In the genomic region with DNA sequence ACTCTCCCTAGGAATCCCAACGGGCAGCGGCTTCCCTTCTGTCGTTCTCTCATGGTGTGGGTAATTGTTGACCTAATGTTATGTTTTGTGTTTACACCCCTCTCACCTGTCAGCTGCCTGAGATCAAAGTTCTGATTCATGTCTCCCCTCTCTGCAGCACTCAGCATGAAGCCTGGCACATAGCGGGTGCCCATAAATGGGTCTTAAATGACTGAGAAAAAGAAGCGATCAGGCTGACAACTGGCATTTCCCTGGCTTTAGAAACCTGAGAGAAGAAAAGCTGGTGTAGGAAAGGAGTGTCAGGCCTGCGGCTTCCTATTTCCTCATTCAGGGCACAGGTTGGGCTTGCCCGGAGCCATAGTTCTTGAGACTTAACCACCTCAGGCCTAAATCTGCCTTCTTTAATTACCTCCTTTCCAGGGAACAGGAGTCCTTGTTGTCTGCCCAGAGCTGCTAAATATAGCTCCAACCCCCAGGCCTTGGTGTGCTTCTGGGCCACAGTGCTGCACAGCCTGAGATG, we compare ENCODE assay signal across 1 cellular context.
TF ChIP-seq lines count a peak whose summit lies in the region.

No MANE protein-coding gene starts in this region.

TF ChIP-seq in HepG2, 621 proteins besides CTCF, POLR2A, EP300 and RAD21 (continued from another document and continues in another):
- TF ChIP-seq ZNF20 (CRISPR knock-in tag; IDR thresholded peaks at IDR 0.05) (no peak), THRA (CRISPR knock-in tag; IDR thresholded peaks at IDR 0.05; ENCODE audit: borderline replicate concordance) (no peak), JUNB (CRISPR knock-in tag; IDR thresholded peaks at IDR 0.05; ENCODE audit: borderline replicate concordance) (no peak), ZNF446 (CRISPR knock-in tag; IDR thresholded peaks at IDR 0.05) (no peak), ZNF556 (CRISPR knock-in tag; IDR thresholded peaks at IDR 0.05; ENCODE audit: borderline replicate concordance) (0 out of 2 replicates have a peak, but pooled peaks have one; percentile 27), PCBP1 (IDR thresholded peaks at IDR 0.05; ENCODE audit: borderline replicate concordance, low read depth, low read length) (no peak), MAFF (IDR thresholded peaks at IDR 0.05; ENCODE audit: low read depth, low read length) (no peak), ZNF296 (CRISPR knock-in tag; conservative IDR thresholded peaks at IDR 0.05) (no peak), ZBTB20 (CRISPR knock-in tag; IDR thresholded peaks at IDR 0.05; ENCODE audit: borderline replicate concordance, low read depth) (no peak; the same call in 1 of the 2 replicates), DZIP1 (CRISPR knock-in tag; IDR thresholded peaks at IDR 0.05) (no peak), ZNF557 (CRISPR knock-in tag; IDR thresholded peaks at IDR 0.05) (no peak), ISL2 (CRISPR knock-in tag; IDR thresholded peaks at IDR 0.05) (peak; percentile 44; the same call in 1 of the 2 replicates), ZNF260 (CRISPR knock-in tag; IDR thresholded peaks at IDR 0.05; ENCODE audit: borderline replicate concordance, low read depth) (no peak), ZNF431 (CRISPR knock-in tag; IDR thresholded peaks at IDR 0.05; ENCODE audit: borderline replicate concordance, low read depth) (no peak), ZNF564 (CRISPR knock-in tag; IDR thresholded peaks at IDR 0.05) (no peak), PBX3 (CRISPR knock-in tag; IDR thresholded peaks at IDR 0.05; ENCODE audit: borderline replicate concordance) (no peak), GABPA (IDR thresholded peaks at IDR 0.05; ENCODE audit: low read depth, low read length) (no peak), GABPA (CRISPR knock-in tag; IDR thresholded peaks at IDR 0.05; ENCODE audit: low read depth) (no peak), ZMAT5 (CRISPR knock-in tag; IDR thresholded peaks at IDR 0.05; ENCODE audit: borderline replicate concordance, low read depth) (no peak), NCOA2 (CRISPR knock-in tag; IDR thresholded peaks at IDR 0.05) (peak; percentile 20; the same call in 1 of the 2 replicates), RARG (CRISPR knock-in tag; IDR thresholded peaks at IDR 0.05; ENCODE audit: low read depth) (no peak), FOXM1 (CRISPR knock-in tag; IDR thresholded peaks at IDR 0.05) (no peak), HOXD1 (CRISPR knock-in tag; IDR thresholded peaks at IDR 0.05) (no peak), ZNF10 (CRISPR knock-in tag; IDR thresholded peaks at IDR 0.05; ENCODE audit: borderline replicate concordance, low read depth) (no peak), CBX5 (CRISPR knock-in tag; IDR thresholded peaks at IDR 0.05; ENCODE audit: borderline replicate concordance) (0 out of 2 replicates have a peak, but pooled peaks have one; percentile 32), FOXJ3 (CRISPR knock-in tag; IDR thresholded peaks at IDR 0.05; ENCODE audit: borderline replicate concordance) (peak; percentile 72; the same call in 1 of the 2 replicates), RELA (CRISPR knock-in tag; IDR thresholded peaks at IDR 0.05) (no peak), KLF6 (CRISPR knock-in tag; IDR thresholded peaks at IDR 0.05) (no peak), KLF11 (CRISPR knock-in tag; IDR thresholded peaks at IDR 0.05) (no peak), NR1H2 (CRISPR knock-in tag; IDR thresholded peaks at IDR 0.05; ENCODE audit: borderline replicate concordance, low read depth) (no peak), ZNF333 (CRISPR knock-in tag; IDR thresholded peaks at IDR 0.05; ENCODE audit: borderline replicate concordance) (no peak), PHF5A (CRISPR knock-in tag; IDR thresholded peaks at IDR 0.05; ENCODE audit: low read depth, unreplicated experiment) (no peak), ZNF274 (CRISPR knock-in tag; IDR thresholded peaks at IDR 0.05) (no peak), THYN1 (CRISPR knock-in tag; IDR thresholded peaks at IDR 0.05; ENCODE audit: borderline replicate concordance, low read depth) (no peak), ZNF792 (CRISPR knock-in tag; IDR thresholded peaks at IDR 0.05) (no peak), HBP1 (CRISPR knock-in tag; IDR thresholded peaks at IDR 0.05; ENCODE audit: low read depth) (no peak), AGO2 (optimal IDR thresholded peaks at IDR 0.05; ENCODE audit: low read depth, low read length) (no peak), ZFX (CRISPR knock-in tag; IDR thresholded peaks at IDR 0.05; ENCODE audit: low read depth) (no peak)
- TF ChIP-seq, protein P1, sequence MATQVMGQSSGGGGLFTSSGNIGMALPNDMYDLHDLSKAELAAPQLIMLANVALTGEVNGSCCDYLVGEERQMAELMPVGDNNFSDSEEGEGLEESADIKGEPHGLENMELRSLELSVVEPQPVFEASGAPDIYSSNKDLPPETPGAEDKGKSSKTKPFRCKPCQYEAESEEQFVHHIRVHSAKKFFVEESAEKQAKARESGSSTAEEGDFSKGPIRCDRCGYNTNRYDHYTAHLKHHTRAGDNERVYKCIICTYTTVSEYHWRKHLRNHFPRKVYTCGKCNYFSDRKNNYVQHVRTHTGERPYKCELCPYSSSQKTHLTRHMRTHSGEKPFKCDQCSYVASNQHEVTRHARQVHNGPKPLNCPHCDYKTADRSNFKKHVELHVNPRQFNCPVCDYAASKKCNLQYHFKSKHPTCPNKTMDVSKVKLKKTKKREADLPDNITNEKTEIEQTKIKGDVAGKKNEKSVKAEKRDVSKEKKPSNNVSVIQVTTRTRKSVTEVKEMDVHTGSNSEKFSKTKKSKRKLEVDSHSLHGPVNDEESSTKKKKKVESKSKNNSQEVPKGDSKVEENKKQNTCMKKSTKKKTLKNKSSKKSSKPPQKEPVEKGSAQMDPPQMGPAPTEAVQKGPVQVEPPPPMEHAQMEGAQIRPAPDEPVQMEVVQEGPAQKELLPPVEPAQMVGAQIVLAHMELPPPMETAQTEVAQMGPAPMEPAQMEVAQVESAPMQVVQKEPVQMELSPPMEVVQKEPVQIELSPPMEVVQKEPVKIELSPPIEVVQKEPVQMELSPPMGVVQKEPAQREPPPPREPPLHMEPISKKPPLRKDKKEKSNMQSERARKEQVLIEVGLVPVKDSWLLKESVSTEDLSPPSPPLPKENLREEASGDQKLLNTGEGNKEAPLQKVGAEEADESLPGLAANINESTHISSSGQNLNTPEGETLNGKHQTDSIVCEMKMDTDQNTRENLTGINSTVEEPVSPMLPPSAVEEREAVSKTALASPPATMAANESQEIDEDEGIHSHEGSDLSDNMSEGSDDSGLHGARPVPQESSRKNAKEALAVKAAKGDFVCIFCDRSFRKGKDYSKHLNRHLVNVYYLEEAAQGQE (IDR thresholded peaks at IDR 0.05; ENCODE audit: borderline replicate concordance in 1 of 2, low read depth in 1 of 2, low read length in 2 of 2), result no peak
- TF ChIP-seq, protein P2, sequence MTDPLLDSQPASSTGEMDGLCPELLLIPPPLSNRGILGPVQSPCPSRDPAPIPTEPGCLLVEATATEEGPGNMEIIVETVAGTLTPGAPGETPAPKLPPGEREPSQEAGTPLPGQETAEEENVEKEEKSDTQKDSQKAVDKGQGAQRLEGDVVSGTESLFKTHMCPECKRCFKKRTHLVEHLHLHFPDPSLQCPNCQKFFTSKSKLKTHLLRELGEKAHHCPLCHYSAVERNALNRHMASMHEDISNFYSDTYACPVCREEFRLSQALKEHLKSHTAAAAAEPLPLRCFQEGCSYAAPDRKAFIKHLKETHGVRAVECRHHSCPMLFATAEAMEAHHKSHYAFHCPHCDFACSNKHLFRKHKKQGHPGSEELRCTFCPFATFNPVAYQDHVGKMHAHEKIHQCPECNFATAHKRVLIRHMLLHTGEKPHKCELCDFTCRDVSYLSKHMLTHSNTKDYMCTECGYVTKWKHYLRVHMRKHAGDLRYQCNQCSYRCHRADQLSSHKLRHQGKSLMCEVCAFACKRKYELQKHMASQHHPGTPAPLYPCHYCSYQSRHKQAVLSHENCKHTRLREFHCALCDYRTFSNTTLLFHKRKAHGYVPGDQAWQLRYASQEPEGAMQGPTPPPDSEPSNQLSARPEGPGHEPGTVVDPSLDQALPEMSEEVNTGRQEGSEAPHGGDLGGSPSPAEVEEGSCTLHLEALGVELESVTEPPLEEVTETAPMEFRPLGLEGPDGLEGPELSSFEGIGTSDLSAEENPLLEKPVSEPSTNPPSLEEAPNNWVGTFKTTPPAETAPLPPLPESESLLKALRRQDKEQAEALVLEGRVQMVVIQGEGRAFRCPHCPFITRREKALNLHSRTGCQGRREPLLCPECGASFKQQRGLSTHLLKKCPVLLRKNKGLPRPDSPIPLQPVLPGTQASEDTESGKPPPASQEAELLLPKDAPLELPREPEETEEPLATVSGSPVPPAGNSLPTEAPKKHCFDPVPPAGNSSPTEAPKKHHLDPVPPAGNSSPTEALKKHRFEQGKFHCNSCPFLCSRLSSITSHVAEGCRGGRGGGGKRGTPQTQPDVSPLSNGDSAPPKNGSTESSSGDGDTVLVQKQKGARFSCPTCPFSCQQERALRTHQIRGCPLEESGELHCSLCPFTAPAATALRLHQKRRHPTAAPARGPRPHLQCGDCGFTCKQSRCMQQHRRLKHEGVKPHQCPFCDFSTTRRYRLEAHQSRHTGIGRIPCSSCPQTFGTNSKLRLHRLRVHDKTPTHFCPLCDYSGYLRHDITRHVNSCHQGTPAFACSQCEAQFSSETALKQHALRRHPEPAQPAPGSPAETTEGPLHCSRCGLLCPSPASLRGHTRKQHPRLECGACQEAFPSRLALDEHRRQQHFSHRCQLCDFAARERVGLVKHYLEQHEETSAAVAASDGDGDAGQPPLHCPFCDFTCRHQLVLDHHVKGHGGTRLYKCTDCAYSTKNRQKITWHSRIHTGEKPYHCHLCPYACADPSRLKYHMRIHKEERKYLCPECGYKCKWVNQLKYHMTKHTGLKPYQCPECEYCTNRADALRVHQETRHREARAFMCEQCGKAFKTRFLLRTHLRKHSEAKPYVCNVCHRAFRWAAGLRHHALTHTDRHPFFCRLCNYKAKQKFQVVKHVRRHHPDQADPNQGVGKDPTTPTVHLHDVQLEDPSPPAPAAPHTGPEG (CRISPR knock-in tag; IDR thresholded peaks at IDR 0.05), result no peak
- TF ChIP-seq, protein P3, sequence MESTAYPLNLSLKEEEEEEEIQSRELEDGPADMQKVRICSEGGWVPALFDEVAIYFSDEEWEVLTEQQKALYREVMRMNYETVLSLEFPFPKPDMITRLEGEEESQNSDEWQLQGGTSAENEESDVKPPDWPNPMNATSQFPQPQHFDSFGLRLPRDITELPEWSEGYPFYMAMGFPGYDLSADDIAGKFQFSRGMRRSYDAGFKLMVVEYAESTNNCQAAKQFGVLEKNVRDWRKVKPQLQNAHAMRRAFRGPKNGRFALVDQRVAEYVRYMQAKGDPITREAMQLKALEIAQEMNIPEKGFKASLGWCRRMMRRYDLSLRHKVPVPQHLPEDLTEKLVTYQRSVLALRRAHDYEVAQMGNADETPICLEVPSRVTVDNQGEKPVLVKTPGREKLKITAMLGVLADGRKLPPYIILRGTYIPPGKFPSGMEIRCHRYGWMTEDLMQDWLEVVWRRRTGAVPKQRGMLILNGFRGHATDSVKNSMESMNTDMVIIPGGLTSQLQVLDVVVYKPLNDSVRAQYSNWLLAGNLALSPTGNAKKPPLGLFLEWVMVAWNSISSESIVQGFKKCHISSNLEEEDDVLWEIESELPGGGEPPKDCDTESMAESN (CRISPR knock-in tag; conservative IDR thresholded peaks at IDR 0.05), result 0 out of 2 replicates have a peak, but pooled peaks have one; percentile 54
